In genomic region chr22:36692280-36692679, GRCh38 we compare ENCODE assay signal across 21 cellular contexts. TPM values are rescaled to one million over a fixed set of nuclear protein-coding genes. Genes with fewer than 3 reads are reported as not detected.
DNase-seq lines count a peak whose midpoint lies in the region; TF ChIP-seq lines count a peak whose summit lies in the region.
"Had no signal": no experiment of that assay in that cellular context is flagged by ENCODE, and none has a peak within 500 bp of the region (broad histone marks: within the 10 kb centered on the region; RNA-seq: fewer than 3 reads in every experiment).

No MANE protein-coding gene starts in this region.

- no peak overlapping the region for H3K4me3 Mint-ChIP-seq in CD8-positive, alpha-beta memory T cell
- H3K4me3 Mint-ChIP-seq: CD4-positive, alpha-beta T cell; CD8-positive, alpha-beta T cell had no signal

- peaks cover 23% of the 10 kb centered on the region for H3K27me3 ChIP-seq in CD8-positive, alpha-beta memory T cell (ENCODE audit: insufficient read depth, low read length, poor library complexity, severe bottlenecking)
- H3K27me3 ChIP-seq: BE2C had no signal

- peaks cover 38 to 81% of the 10 kb centered on the region in 2 donors for H3K27me3 Mint-ChIP-seq in CD8-positive, alpha-beta memory T cell

- no peaks in the 10 kb centered on the region for H3K4me1 Mint-ChIP-seq in CD8-positive, alpha-beta memory T cell

- peaks cover 0 to 1% (median 0%) of the 10 kb centered on the region in 5 donors for H3K9me3 Mint-ChIP-seq in CD8-positive, alpha-beta memory T cell
- H3K9me3 Mint-ChIP-seq: CD4-positive, alpha-beta T cell; CD8-positive, alpha-beta T cell had no signal

- H3K27ac Mint-ChIP-seq in CD8-positive, alpha-beta memory T cell: no peak overlapping the region
- H3K27ac Mint-ChIP-seq: CD4-positive, alpha-beta T cell; CD8-positive, alpha-beta T cell had no signal

- peak; percentile 15 for DNase-seq in Daoy (ENCODE audit: low read depth)
- no peak for DNase-seq in HCEC 1CT
- DNase-seq in stimulated activated CD4-positive, alpha-beta T cell treated with anti-CD3 and anti-CD28 coated beads, Interleukin-1b, Interleukin-23, amount 100 ng/mL, for 48 hours: no peak
- DNase-seq in CD8-positive, alpha-beta memory T cell: no peak
- DNase-seq: 8988T; ACHN; BE2C; CD4-positive, alpha-beta T cell; CD8-positive, alpha-beta T cell; COR-L47; DMS 273 treated with DMSO at 0.1 percent for 48 hours; DMS153; DMS53; DMS79; DND-41; GF-D8 had no signal

- no peaks in the 10 kb centered on the region for H3K36me3 Mint-ChIP-seq in CD8-positive, alpha-beta memory T cell
- H3K36me3 Mint-ChIP-seq: CD8-positive, alpha-beta T cell had no signal

- no peaks in the 10 kb centered on the region for H3K4me1 ChIP-seq in HEK293 (ENCODE audit: control insufficient read depth, insufficient read depth, low read length)
- no peaks in the 10 kb centered on the region for H3K4me1 ChIP-seq in CD8-positive, alpha-beta memory T cell (ENCODE audit: insufficient read depth, low read length)
- H3K4me1 ChIP-seq: BE2C had no signal

- no peak overlapping the region for H3K27ac ChIP-seq in HEK293 (ENCODE audit: extremely low read depth, low read depth, low read length)
- H3K27ac ChIP-seq in CD8-positive, alpha-beta memory T cell (ENCODE audit: low read depth, low read length): no peak overlapping the region
- H3K27ac ChIP-seq: BLaER1 treated with 17β-estradiol and CSF1 and Interleukin-3, amounts not matched to agents 10 nM and 100 nM; C4-2B had no signal

- CTCF ChIA-PET in HEK293 (lab: Yijun Ruan, JAX): interaction anchor here (0.6 kb wide), 1 partner anchor 125 kb away, joined by 3 read pairs; no protein-coding TSS in a partner anchor
- CTCF ChIA-PET in CD8-positive, alpha-beta memory T cell (lab: Charles Lee): no interaction called here

- H3K36me3 ChIP-seq in HEK293 (ENCODE audit: control insufficient read depth in 2 of 2, insufficient read depth in 1 of 2, low read length in 2 of 2): no peaks in the 10 kb centered on the region
- H3K36me3 ChIP-seq in CD8-positive, alpha-beta memory T cell (ENCODE audit: insufficient read depth, low read length): no peaks in the 10 kb centered on the region
- H3K36me3 ChIP-seq: BE2C; BLaER1 treated with 17β-estradiol and CSF1 and Interleukin-3, amounts not matched to agents 10 nM and 100 nM had no signal

- no peak overlapping the region for H3K4me3 ChIP-seq in HEK293 (ENCODE audit: low read depth, low read length)
- H3K4me3 ChIP-seq in CD8-positive, alpha-beta memory T cell (ENCODE audit: low read length): no peak overlapping the region
- H3K4me3 ChIP-seq: BLaER1 treated with 17β-estradiol and CSF1 and Interleukin-3, amounts not matched to agents 10 nM and 100 nM had no signal

- POLR2A ChIA-PET in HEK293 (lab: Yijun Ruan, JAX): no interaction called here
- POLR2A ChIA-PET in CD8-positive, alpha-beta memory T cell (lab: Charles Lee): no interaction called here

- no peaks in the 10 kb centered on the region for H3K9me3 ChIP-seq in HEK293 (ENCODE audit: control insufficient read depth, insufficient read depth, low read depth, low read length)
- H3K9me3 ChIP-seq in CD8-positive, alpha-beta memory T cell (ENCODE audit: low read length): no peaks in the 10 kb centered on the region
- H3K9me3 ChIP-seq: BE2C; BLaER1 treated with 17β-estradiol and CSF1 and Interleukin-3, amounts not matched to agents 10 nM and 100 nM had no signal

- TF ChIP-seq CTCF in HEK293 (tag by site-specific recombination; IDR thresholded peaks at IDR 0.05): no peak

TF ChIP-seq in HEK293, 187 proteins besides CTCF, POLR2A, EP300 and RAD21:
- TF ChIP-seq ZBTB20 (tag by site-specific recombination; IDR thresholded peaks at IDR 0.05): no peak
- no peak for TF ChIP-seq ZNF48 (tag by site-specific recombination; IDR thresholded peaks at IDR 0.05)
- peak; percentile 85 for TF ChIP-seq GLIS1 (tag by site-specific recombination; IDR thresholded peaks at IDR 0.05)
- TF ChIP-seq ZNF580 (tag by site-specific recombination; IDR thresholded peaks at IDR 0.05): no peak
- no peak for TF ChIP-seq ZNF521 (tag by site-specific recombination; IDR thresholded peaks at IDR 0.05)
- TF ChIP-seq ZIC2 (tag by site-specific recombination; IDR thresholded peaks at IDR 0.05): peak; percentile 53
TF ChIP-seq in HEK293: peak in this region for 2.

RNA-seq across cellular contexts. Expression of gene CACNG2, which starts 11.3 kb away (rescaled TPM):
- total RNA-seq in Daoy (2014; rRNA removed; shearing (Covaris generic)): not detected in 2 replicates
- not detected for total RNA-seq in CD8-positive, alpha-beta memory T cell
- not detected for polyA plus RNA-seq in CD8-positive, alpha-beta memory T cell
- total RNA-seq: A673; CD4-positive, alpha-beta T cell; CD8-positive, alpha-beta T cell had no signal
- polyA plus RNA-seq: AG04450 had no signal
